Comparison of ENCODE assay signal across 7 cellular contexts in genomic region chr3:9234191-9234590, GRCh38.
"Had no signal": no experiment of that assay in that cellular context is flagged by ENCODE, and none has a peak within 500 bp of the region (broad histone marks: within the 10 kb centered on the region; RNA-seq: fewer than 3 reads in every experiment).

No MANE protein-coding gene starts in this region.

- DNase-seq: H9, HCEC 1CT, IMR-90, KG1 had no signal

- H3K4me3 Mint-ChIP-seq: GM23338, H9 had no signal

- H2AFZ ChIP-seq: GM23338 had no signal

- H3K4me3 ChIP-seq: GM23338, K562 had no signal

- H3K9me3 Mint-ChIP-seq: GM23338, H9 had no signal

- H3K4me2 ChIP-seq: GM23338 had no signal

- H3K27ac ChIP-seq: HL-60 had no signal

- H3K27ac Mint-ChIP-seq: GM23338 had no signal
